Comparison of ENCODE assay signal across 5 cellular contexts in genomic region chr17:54784305-54784704, GRCh38.
"Had no signal": no experiment of that assay in that cellular context is flagged by ENCODE, and none has a peak within 500 bp of the region (broad histone marks: within the 10 kb centered on the region; RNA-seq: fewer than 3 reads in every experiment).

No MANE protein-coding gene starts in this region.

- H3K4me3 ChIP-seq: GM23338, K562 had no signal

- H2AFZ ChIP-seq: GM23338 had no signal

- ATAC-seq: GM23338, K562 had no signal

- H3K4me2 ChIP-seq: GM23338 had no signal

- DNase-seq: H9, HCEC 1CT, IMR-90 had no signal
